ENCODE assay signal across 16 cellular contexts in the genomic region with DNA sequence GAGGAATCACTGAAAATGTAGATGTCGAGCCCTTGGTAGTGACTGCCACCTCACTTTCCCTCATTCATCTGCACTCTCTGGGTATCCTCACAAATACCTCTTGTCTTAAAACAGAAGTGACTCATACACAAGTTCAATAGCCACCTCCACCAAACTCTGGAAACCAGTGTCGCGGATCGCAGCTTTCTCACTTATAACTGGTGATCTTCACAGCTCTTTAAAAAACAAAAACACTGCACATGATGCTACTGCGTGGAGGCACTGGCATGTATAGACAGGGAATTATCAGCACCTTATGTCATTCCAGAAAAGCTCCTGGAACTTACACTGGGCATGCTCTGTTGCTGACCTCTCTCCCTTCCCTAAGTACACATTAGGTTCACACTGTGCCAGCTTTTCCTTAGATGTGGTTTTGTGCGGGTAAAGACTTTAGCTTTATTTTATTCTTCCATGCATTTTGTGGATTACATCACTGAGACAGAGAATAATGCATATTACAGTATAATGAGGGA.
A peak's percentile ranks its signal among the peaks of the same experiment; 100 is the strongest.
DNase-seq lines count a peak whose midpoint lies in the region; ATAC-seq and TF ChIP-seq lines count a peak whose summit lies in the region.
"Had no signal": no experiment of that assay in that cellular context is flagged by ENCODE, and none has a peak within 500 bp of the region (broad histone marks: within the 10 kb centered on the region; RNA-seq: fewer than 3 reads in every experiment).

No MANE protein-coding gene starts in this region.

- TF ChIP-seq EP300 in tibial nerve (IDR thresholded peaks at IDR 0.05) = no peak

- TF ChIP-seq CTCF in tibial nerve (IDR thresholded peaks at IDR 0.05) = no peak

- H3K27me3 ChIP-seq in stomach smooth muscle (ENCODE audit: control insufficient read depth in 1 of 2, insufficient read depth in 2 of 2, low read length in 2 of 2) = no peaks in the 10 kb centered on the region
- no peaks in the 10 kb centered on the region for H3K27me3 ChIP-seq in tibial nerve

- ATAC-seq in GM21786 (IDR thresholded peaks at IDR 0.05; ENCODE audit: unreplicated experiment) = peak; percentile 16
- ATAC-seq in GM19328 (IDR thresholded peaks at IDR 0.05; ENCODE audit: unreplicated experiment) = no peak

- TF ChIP-seq POLR2A in tibial nerve (IDR thresholded peaks at IDR 0.05) = no peak

- 67 to 78% methylated on average over 6 of the region's 6 CpGs for WGBS in tibial nerve, 2 donors

- H3K27ac ChIP-seq in stomach smooth muscle (ENCODE audit: low read length) (peak overlapping the region; percentile 71), tibial nerve (no peak overlapping the region)
- H3K27ac ChIP-seq: tibial artery had no signal

- peaks cover 24% of the 10 kb centered on the region for H3K4me1 ChIP-seq in stomach smooth muscle (ENCODE audit: control insufficient read depth, insufficient read depth, low read length)
- H3K4me1 ChIP-seq in tibial nerve = peaks cover 0 to 21% (median 9%) of the 10 kb centered on the region in 4 donors
- H3K4me1 ChIP-seq: tibial artery had no signal

- H3K9me3 ChIP-seq in stomach smooth muscle (ENCODE audit: control insufficient read depth in 2 of 2, low read length in 2 of 2) (no peaks in the 10 kb centered on the region), tibial nerve (no peaks in the 10 kb centered on the region)
- H3K9me3 ChIP-seq: tibial artery had no signal

- no peaks in the 10 kb centered on the region for H3K36me3 ChIP-seq in stomach smooth muscle (ENCODE audit: control insufficient read depth in 2 of 2, insufficient read depth in 2 of 2, low read length in 2 of 2)
- no peaks in the 10 kb centered on the region for H3K36me3 ChIP-seq in tibial nerve
- H3K36me3 ChIP-seq: tibial artery had no signal

- H3K4me3 ChIP-seq in stomach smooth muscle (ENCODE audit: low read length in 2 of 2) (peak overlapping the region in 1 of 2 donors; percentile 40), tibial nerve (no peak overlapping the region)
- H3K4me3 ChIP-seq: tibial artery had no signal

- DNase-seq in NCI-H1092 treated with DMSO at 0.1 percent for 48 hours (lab: John Stamatoyannopoulos, UW) (peak; percentile 33), NCI-H1092 (lab: John Stamatoyannopoulos, UW) (no peak), NAMALWA (ENCODE audit: low spot score) (peak; percentile 23), NCI-H2107 (lab: John Stamatoyannopoulos, UW) (no peak), tibial nerve (ENCODE audit: low spot score in 2 of 2) (no peak)
- DNase-seq: 8988T, activated B cell treated with CpG ODN at 0.5 μM for 24 hours, activated T-cell treated with anti-CD3 and anti-CD28 coated beads for 4 hours, H9, immature natural killer cell, naive B cell, NCI-H526, tibial artery had no signal

- H3K9ac ChIP-seq in stomach smooth muscle (ENCODE audit: low read length in 2 of 2) = peak overlapping the region in 1 of 2 donors; percentile 36

Comparison
In these comparisons a context has a peak if more than half of its experiments do, and no peak if none do; other contexts are left out.
1. DNase-seq: peak in NCI-H1092 treated with DMSO at 0.1 percent for 48 hours (single experiment) and NAMALWA (single experiment); none in NCI-H1092 (single experiment), NCI-H2107 (single experiment) and tibial nerve (0 of 2).